In genomic region chr7:67301667-67302066, GRCh38 we compare ENCODE assay signal across 8 cellular contexts.
DNase-seq lines count a peak whose midpoint lies in the region; ATAC-seq, FAIRE-seq and TF ChIP-seq lines count a peak whose summit lies in the region.

No MANE protein-coding gene starts in this region.

- no peaks in the 10 kb centered on the region for H3K27me3 Mint-ChIP-seq in chondrocyte (ENCODE audit: low read depth)

- no peak for TF ChIP-seq POLR2A in A549 (IDR thresholded peaks at IDR 0.05; ENCODE audit: low read length)
- no peak for TF ChIP-seq POLR2A in IMR-90 (IDR thresholded peaks at IDR 0.05; ENCODE audit: low read depth, low read length)

- CTCF ChIA-PET in A549 (lab: Yijun Ruan, JAX): no interaction called here
- CTCF ChIA-PET in IMR-90 (lab: Yijun Ruan, JAX): no interaction called here

- TF ChIP-seq RAD21 in A549 (conservative IDR thresholded peaks at IDR 0.05 in 1 of 2, IDR thresholded peaks at IDR 0.05 in 1 of 2) (no peak), IMR-90 (IDR thresholded peaks at IDR 0.05; ENCODE audit: low read length) (no peak)

- H3K9me3 ChIP-seq in A549 (no peaks in the 10 kb centered on the region), IMR-90 (ENCODE audit: control insufficient read depth, insufficient read depth, low read length) (no peaks in the 10 kb centered on the region), mucosa of descending colon (no peaks in the 10 kb centered on the region)

- DNase-seq in A549 (ENCODE audit: low read depth in 1 of 2, low spot score in 1 of 2) (no peak), IMR-90 (peak; percentile 25), chondrocyte (ENCODE audit: low spot score) (no peak), mucosa of descending colon (peak in 1 of 3 donors; percentile 16), OCI-M1 (lab: John Stamatoyannopoulos, UW) (no peak), Kasumi-1 (lab: John Stamatoyannopoulos, UW) (no peak), NK-92 (lab: John Stamatoyannopoulos, UW; ENCODE audit: unreplicated experiment) (no peak)

- POLR2A ChIA-PET in A549 (lab: Yijun Ruan, JAX): interaction anchor here (0.6 to 1.4 kb wide), 17 partner anchors 12 to 1539 kb away, joined by 3 to 9 read pairs (median 4); partner anchors contain the start of genes SBDS, TMEM248 and TYW1
- POLR2A ChIA-PET in IMR-90 (lab: Charles Lee; ENCODE audit: unreplicated experiment): interaction anchor here (0.5 kb wide), 1 partner anchor 27 kb away, joined by 4 read pairs; no protein-coding TSS in a partner anchor

- no peaks in the 10 kb centered on the region for H3K27me3 ChIP-seq in IMR-90 (ENCODE audit: control insufficient read depth, insufficient read depth, low read length)

- in situ Hi-C loops in IMR-90 (cut with MboI; ENCODE audit: low sequenced_read_pairs): no loop called here

- H3K27ac ChIP-seq in A549: peak overlapping the region; percentile 91 to 97
- no peak overlapping the region for H3K27ac ChIP-seq in IMR-90 (ENCODE audit: insufficient read depth, low read length)

- H3K4ac ChIP-seq in IMR-90 (ENCODE audit: low read depth, low read length): no peak overlapping the region

- intact Hi-C loops in IMR-90 (cut with micrococcal nuclease): no loop called here
- intact Hi-C loops in mucosa of descending colon (cut with DNase I, micrococcal nuclease): no loop called here

- ATAC-seq in A549: no peak
- ATAC-seq in IMR-90 (ENCODE audit: low read depth): no peak
- no peak for ATAC-seq in mucosa of descending colon
- ATAC-seq in HG02884 (IDR thresholded peaks at IDR 0.05; ENCODE audit: unreplicated experiment): no peak

- peak overlapping the region; percentile 67 for H3K4me3 ChIP-seq in A549
- peak overlapping the region; percentile 64 for H3K4me3 ChIP-seq in IMR-90 (ENCODE audit: insufficient read depth, low read depth, low read length)
- H3K4me3 ChIP-seq in mucosa of descending colon: peak overlapping the region; percentile 59

- peaks cover 16% of the 10 kb centered on the region for H3K4me1 Mint-ChIP-seq in chondrocyte (ENCODE audit: low read depth)

- no peak overlapping the region for H2BK120ac ChIP-seq in IMR-90 (ENCODE audit: low read depth, low read length)

- H4K91ac ChIP-seq in IMR-90 (ENCODE audit: insufficient read depth, low read depth, low read length): no peak overlapping the region

- peak overlapping the region; percentile 99 for H3K27ac Mint-ChIP-seq in chondrocyte (ENCODE audit: unreplicated experiment)

- H4K8ac ChIP-seq in IMR-90 (ENCODE audit: low read depth in 2 of 2, low read length in 2 of 2): peak overlapping the region in 1 of 2 experiments; percentile 78; a peak in 2 of 4 replicates

- no peak overlapping the region for H3K23ac ChIP-seq in IMR-90 (ENCODE audit: low read depth, low read length)

- peak overlapping the region; percentile 89 for H3K4me3 Mint-ChIP-seq in chondrocyte (ENCODE audit: unreplicated experiment)

- H3K4me1 ChIP-seq in A549 (peaks cover 17% of the 10 kb centered on the region; the same call in 2 of the 3 replicates), IMR-90 (ENCODE audit: control insufficient read depth, insufficient read depth, low read length) (no peaks in the 10 kb centered on the region), mucosa of descending colon (ENCODE audit: low read depth) (peaks cover 2% of the 10 kb centered on the region)

- no peaks in the 10 kb centered on the region for H3K36me3 ChIP-seq in IMR-90 (ENCODE audit: control insufficient read depth, insufficient read depth, low read length)
- peaks cover 2% of the 10 kb centered on the region for H3K36me3 ChIP-seq in mucosa of descending colon (ENCODE audit: low read depth)

- H3K14ac ChIP-seq in IMR-90 (replicated peaks; ENCODE audit: low read depth, low read length): peak overlapping the region; percentile 81; the same call in 1 of the 2 replicates

- no peak overlapping the region for H2BK20ac ChIP-seq in IMR-90 (ENCODE audit: low read depth, low read length)

- peak overlapping the region; percentile 97 for H2AFZ ChIP-seq in IMR-90 (replicated peaks; ENCODE audit: low read length, poor library complexity)

- peak overlapping the region; percentile 59 for H3K9ac ChIP-seq in IMR-90 (ENCODE audit: low read depth, low read length)

- no peak for FAIRE-seq in A549 (lab: Jason Lieb, UNC)

- H2BK15ac ChIP-seq in IMR-90 (ENCODE audit: low read depth, low read length): no peak overlapping the region

- no peaks in the 10 kb centered on the region for H3K9me3 Mint-ChIP-seq in chondrocyte (ENCODE audit: low read depth)

- H2BK5ac ChIP-seq in IMR-90 (ENCODE audit: low read depth, low read length, poor library complexity, severe bottlenecking): no peak overlapping the region

- no TSS peak for BruUV-seq in IMR-90 (replicated peaks; lab: Mats Ljungman, UMichigan)

- no peaks in the 10 kb centered on the region for H4K20me1 ChIP-seq in IMR-90 (ENCODE audit: insufficient read depth, low read length)

- peaks cover 6 to 14% of the 10 kb centered on the region in 2 experiments; a peak in 3 of 4 replicates for H3K79me1 ChIP-seq in IMR-90 (ENCODE audit: low read depth in 1 of 2, low read length in 2 of 2)

- H3K4me2 ChIP-seq in A549 (peak overlapping the region; percentile 81), IMR-90 (ENCODE audit: low read depth, low read length) (peak overlapping the region; percentile 67)

- TF ChIP-seq CTCF in A549 (IDR thresholded peaks at IDR 0.05) (no peak), IMR-90 (conservative IDR thresholded peaks at IDR 0.05; ENCODE audit: low read depth, low read length) (no peak), chondrocyte (IDR thresholded peaks at IDR 0.05) (no peak), mucosa of descending colon (IDR thresholded peaks at IDR 0.05) (no peak)

- H3K56ac ChIP-seq in IMR-90 (ENCODE audit: extremely low read depth, insufficient read depth, low read length): no peak overlapping the region

- 8% methylated on average over 10 of the region's 10 CpGs for WGBS in A549 (ENCODE audit: missing lambda C conversion rate)
- WGBS in IMR-90 (ENCODE audit: extremely low coverage in 2 of 2, insufficient read length in 1 of 2), 2 experiments: no CpG with 5 or more reads among the region's 10 CpGs

- no peak overlapping the region for H3K18ac ChIP-seq in IMR-90 (ENCODE audit: low read depth, low read length)

- TF ChIP-seq EP300 in A549 (IDR thresholded peaks at IDR 0.05): no peak

- H2AK5ac ChIP-seq in IMR-90 (ENCODE audit: low read depth, low read length): no peak overlapping the region

- H4K5ac ChIP-seq in IMR-90 (ENCODE audit: low read depth, low read length): no peak overlapping the region

- H2AK9ac ChIP-seq in IMR-90 (replicated peaks; ENCODE audit: low read depth, low read length, poor library complexity): no peak overlapping the region

- H3K36me3 Mint-ChIP-seq in chondrocyte (ENCODE audit: low read depth): peaks cover 2% of the 10 kb centered on the region

- dilution Hi-C loops in IMR-90 (cut with HindIII; ENCODE audit: low sequenced_read_pairs, unreplicated experiment): no loop called here

- H3K9me1 ChIP-seq in IMR-90 (ENCODE audit: insufficient read depth, low read length): peaks cover 3% of the 10 kb centered on the region; the same call in 1 of the 2 replicates

TF ChIP-seq in A549, 52 proteins besides CTCF, POLR2A, EP300 and RAD21:
- TF ChIP-seq MAX (IDR thresholded peaks at IDR 0.05): no peak
- no peak for TF ChIP-seq CEBPB (IDR thresholded peaks at IDR 0.05)
- TF ChIP-seq TP53 (CRISPR knock-in tag; IDR thresholded peaks at IDR 0.05): no peak
- no peak for TF ChIP-seq ZNF302 (CRISPR knock-in tag; IDR thresholded peaks at IDR 0.05)

TF ChIP-seq in IMR-90, 13 proteins besides CTCF, POLR2A, EP300 and RAD21:
- TF ChIP-seq ELK1 (IDR thresholded peaks at IDR 0.05; ENCODE audit: borderline replicate concordance, low read depth, low read length) (no peak), SMC3 (IDR thresholded peaks at IDR 0.05; ENCODE audit: low read depth, low read length) (no peak), MAZ (IDR thresholded peaks at IDR 0.05; ENCODE audit: borderline replicate concordance, low read depth, low read length) (no peak), CEBPB (IDR thresholded peaks at IDR 0.05; ENCODE audit: low read depth, low read length) (no peak), RCOR1 (IDR thresholded peaks at IDR 0.05; ENCODE audit: insufficient replicate concordance, low read length) (no peak), FOS (IDR thresholded peaks at IDR 0.05; ENCODE audit: low read depth, low read length) (no peak), BHLHE40 (IDR thresholded peaks at IDR 0.05; ENCODE audit: low read depth, low read length) (no peak), USF2 (IDR thresholded peaks at IDR 0.05; ENCODE audit: low read depth, low read length) (no peak), MAFK (IDR thresholded peaks at IDR 0.05; ENCODE audit: low read depth, low read length) (no peak), CHD1 (IDR thresholded peaks at IDR 0.05; ENCODE audit: low read depth, low read length) (no peak), MXI1 (IDR thresholded peaks at IDR 0.05; ENCODE audit: borderline replicate concordance, low read depth, low read length) (no peak), RFX5 (IDR thresholded peaks at IDR 0.05; ENCODE audit: low read depth, low read length) (no peak), NFE2L2 (IDR thresholded peaks at IDR 0.05; ENCODE audit: low read depth, low read length) (no peak)
TF ChIP-seq in IMR-90: peak in this region for 0.
